In genomic region chr20:35325385-35325784, GRCh38 we compare ENCODE assay signal across 27 cellular contexts. TPM values are rescaled to one million over a fixed set of nuclear protein-coding genes. Genes with fewer than 3 reads are reported as not detected.
DNase-seq lines count a peak whose midpoint lies in the region; ATAC-seq, FAIRE-seq and TF ChIP-seq lines count a peak whose summit lies in the region.
"Had no signal": no experiment of that assay in that cellular context is flagged by ENCODE, and none has a peak within 500 bp of the region (broad histone marks: within the 10 kb centered on the region; RNA-seq: fewer than 3 reads in every experiment).

No MANE protein-coding gene starts in this region.

- intact Hi-C loops in MCF 10A (cut with micrococcal nuclease): no loop called here
- intact Hi-C loops in breast epithelium (cut with DNase I; ENCODE audit: low total_unique reads): no loop called here
- intact Hi-C loops in CD4-positive, alpha-beta T cell (cut with DNase I, micrococcal nuclease): no loop called here

- no peak overlapping the region for H3K4me3 ChIP-seq in breast epithelium
- H3K4me3 ChIP-seq in astrocyte (ENCODE audit: insufficient read depth, low read depth, low read length): no peak overlapping the region
- H3K4me3 ChIP-seq in coronary artery: no peak overlapping the region
- H3K4me3 ChIP-seq: MG63, neural progenitor cell, Peyer's patch, SJSA1 had no signal

- ATAC-seq in CD4-positive, alpha-beta T cell (ENCODE audit: poor library complexity): no peak
- ATAC-seq: T-cell had no signal

- H3K4me1 ChIP-seq in breast epithelium (no peaks in the 10 kb centered on the region), astrocyte (ENCODE audit: insufficient read depth, low read length) (peaks cover 24% of the 10 kb centered on the region)
- H3K4me1 ChIP-seq: BE2C, neural progenitor cell had no signal

- H3K9me3 ChIP-seq in breast epithelium (no peaks in the 10 kb centered on the region), astrocyte (ENCODE audit: insufficient read depth, low read depth, low read length) (no peaks in the 10 kb centered on the region)
- H3K9me3 ChIP-seq in CD4-positive, alpha-beta T cell (ENCODE audit: control insufficient read depth, low read length): no peaks in the 10 kb centered on the region
- H3K9me3 ChIP-seq: BE2C, Peyer's patch, SJSA1 had no signal

- no peaks in the 10 kb centered on the region for H3K9me3 Mint-ChIP-seq in MCF 10A (ENCODE audit: unreplicated experiment)
- H3K9me3 Mint-ChIP-seq in astrocyte (ENCODE audit: unreplicated experiment): no peaks in the 10 kb centered on the region
- H3K9me3 Mint-ChIP-seq in nephron progenitor cell: no peaks in the 10 kb centered on the region
- no peaks in the 10 kb centered on the region for H3K9me3 Mint-ChIP-seq in type B pancreatic cell
- H3K9me3 Mint-ChIP-seq in CD4-positive, alpha-beta T cell: no peaks in the 10 kb centered on the region
- H3K9me3 Mint-ChIP-seq: activated CD4-positive, alpha-beta T cell treated with anti-CD3 and anti-CD28 coated beads, Interleukin-2, amount 10 ng/mL, durations not matched to agents 7 days and 5 days; neural progenitor cell; T-cell had no signal

- no TSS peak for BruUV-seq in MCF 10A (replicated peaks; lab: Mats Ljungman, UMichigan)

- TF ChIP-seq POLR2A in breast epithelium (IDR thresholded peaks at IDR 0.05): no peak

- no peaks in the 10 kb centered on the region for H3K79me2 ChIP-seq in astrocyte (ENCODE audit: insufficient read depth, low read length)

- DNase-seq in MCF 10A (ENCODE audit: unreplicated experiment) (no peak), breast epithelium (ENCODE audit: low spot score in 2 of 2) (no peak), astrocyte (ENCODE audit: low read depth) (no peak), nephron progenitor cell (no peak), type B pancreatic cell (ENCODE audit: extremely low spot score, unreplicated experiment) (no peak), coronary artery (ENCODE audit: low spot score) (no peak), globus pallidus (ENCODE audit: low spot score) (no peak)
- DNase-seq in CD4-positive, alpha-beta T cell: no peak
- DNase-seq: activated CD4-positive, alpha-beta T cell treated with anti-CD3 and anti-CD28 coated beads, Interleukin-2, amount 10 ng/mL, durations not matched to agents 7 days and 5 days; BE2C; effector CD4-positive, alpha-beta T cell; erythroblast; hippocampal formation; MG63; NCI-H1436; NCI-H510A treated with DMSO at 0.1 percent for 48 hours; NK-92 treated with Interleukin-12 subunit alpha and Interleukin-12 subunit beta, amount 100 ng/mL, for 24 hours; Peyer's patch; T-cell had no signal

- peak overlapping the region; percentile 73 for H3K27ac Mint-ChIP-seq in MCF 10A (ENCODE audit: low read depth, unreplicated experiment)
- peak overlapping the region; percentile 56 for H3K27ac Mint-ChIP-seq in astrocyte (ENCODE audit: unreplicated experiment)
- peak overlapping the region; percentile 79 for H3K27ac Mint-ChIP-seq in nephron progenitor cell
- H3K27ac Mint-ChIP-seq in type B pancreatic cell: peak overlapping the region; percentile 58
- no peak overlapping the region for H3K27ac Mint-ChIP-seq in CD4-positive, alpha-beta T cell
- H3K27ac Mint-ChIP-seq: activated CD4-positive, alpha-beta T cell treated with anti-CD3 and anti-CD28 coated beads, Interleukin-2, amount 10 ng/mL, durations not matched to agents 7 days and 5 days; neural progenitor cell; progenitor cell of endocrine pancreas; T-cell had no signal

- H3K36me3 ChIP-seq in breast epithelium (no peaks in the 10 kb centered on the region), astrocyte (ENCODE audit: insufficient read depth, low read length) (no peaks in the 10 kb centered on the region)
- H3K36me3 ChIP-seq: BE2C, neural progenitor cell, Peyer's patch had no signal

- no peaks in the 10 kb centered on the region for H4K20me1 ChIP-seq in astrocyte (ENCODE audit: insufficient read depth, low read length)

- H3K4me3 Mint-ChIP-seq in MCF 10A (ENCODE audit: unreplicated experiment) (no peak overlapping the region), astrocyte (ENCODE audit: unreplicated experiment) (no peak overlapping the region), nephron progenitor cell (peak overlapping the region; percentile 56), type B pancreatic cell (no peak overlapping the region)
- H3K4me3 Mint-ChIP-seq in CD4-positive, alpha-beta T cell: no peak overlapping the region
- H3K4me3 Mint-ChIP-seq: activated CD4-positive, alpha-beta T cell treated with anti-CD3 and anti-CD28 coated beads, Interleukin-2, amount 10 ng/mL, durations not matched to agents 7 days and 5 days; activated naive CD8-positive, alpha-beta T cell; neural progenitor cell; T-cell had no signal

- POLR2A ChIA-PET in MCF 10A (lab: Yijun Ruan, JAX): interaction anchor here (1.0 kb wide), 1 partner anchor 19 kb away, joined by 4 read pairs; no protein-coding TSS in a partner anchor
- POLR2A ChIA-PET in CD4-positive, alpha-beta T cell (lab: Charles Lee): no interaction called here

- H3K36me3 Mint-ChIP-seq in MCF 10A (ENCODE audit: insufficient read depth, unreplicated experiment) (peaks cover 12% of the 10 kb centered on the region), astrocyte (ENCODE audit: low read depth, unreplicated experiment) (peaks cover 5% of the 10 kb centered on the region), nephron progenitor cell (ENCODE audit: low read depth) (peaks cover 12% of the 10 kb centered on the region), type B pancreatic cell (no peaks in the 10 kb centered on the region)
- H3K36me3 Mint-ChIP-seq in CD4-positive, alpha-beta T cell (ENCODE audit: low read depth): peaks cover 7% of the 10 kb centered on the region

- H3K4me2 ChIP-seq in astrocyte (ENCODE audit: low read length): no peak overlapping the region
- H3K4me2 ChIP-seq: neural progenitor cell had no signal

- H2AFZ ChIP-seq in astrocyte (ENCODE audit: low read depth, low read length): no peak overlapping the region
- H2AFZ ChIP-seq: neural progenitor cell had no signal

- FAIRE-seq in astrocyte (lab: Jason Lieb, UNC): no peak
- FAIRE-seq: H1 had no signal

- no peaks in the 10 kb centered on the region for H3K27me3 ChIP-seq in breast epithelium
- H3K27me3 ChIP-seq in astrocyte (ENCODE audit: insufficient read depth, low read length): no peaks in the 10 kb centered on the region
- H3K27me3 ChIP-seq in CD4-positive, alpha-beta T cell (ENCODE audit: control insufficient read depth, insufficient read depth, low read length): no peaks in the 10 kb centered on the region
- H3K27me3 ChIP-seq: BE2C, MG63, neural progenitor cell, Peyer's patch, SJSA1 had no signal

- TF ChIP-seq CTCF in MCF 10A (IDR thresholded peaks at IDR 0.05; ENCODE audit: unreplicated experiment) (no peak), breast epithelium (IDR thresholded peaks at IDR 0.05) (no peak), astrocyte (IDR thresholded peaks at IDR 0.05; ENCODE audit: insufficient read depth, low read depth, low read length) (no peak), nephron progenitor cell (IDR thresholded peaks at IDR 0.05) (no peak), type B pancreatic cell (conservative IDR thresholded peaks at IDR 0.05) (no peak), coronary artery (IDR thresholded peaks at IDR 0.05) (no peak)
- no peak for TF ChIP-seq CTCF in CD4-positive, alpha-beta T cell (IDR thresholded peaks at IDR 0.05)

- peaks cover 36% of the 10 kb centered on the region for H3K4me1 Mint-ChIP-seq in MCF 10A (ENCODE audit: insufficient read depth, unreplicated experiment)
- H3K4me1 Mint-ChIP-seq in astrocyte (ENCODE audit: low read depth, unreplicated experiment): peaks cover 56% of the 10 kb centered on the region
- H3K4me1 Mint-ChIP-seq in nephron progenitor cell: peaks cover 54% of the 10 kb centered on the region
- peaks cover 32% of the 10 kb centered on the region for H3K4me1 Mint-ChIP-seq in type B pancreatic cell (ENCODE audit: unreplicated experiment)
- no peaks in the 10 kb centered on the region for H3K4me1 Mint-ChIP-seq in CD4-positive, alpha-beta T cell (ENCODE audit: low read depth)
- H3K4me1 Mint-ChIP-seq: T-cell had no signal

- CTCF ChIA-PET in MCF 10A (lab: Yijun Ruan, JAX): no interaction called here
- CTCF ChIA-PET in CD4-positive, alpha-beta T cell (lab: Charles Lee): no interaction called here

- H3K27me3 Mint-ChIP-seq in MCF 10A (ENCODE audit: insufficient read depth, unreplicated experiment): no peaks in the 10 kb centered on the region
- no peaks in the 10 kb centered on the region for H3K27me3 Mint-ChIP-seq in astrocyte (ENCODE audit: low read depth, unreplicated experiment)
- no peaks in the 10 kb centered on the region for H3K27me3 Mint-ChIP-seq in nephron progenitor cell (ENCODE audit: low read depth, poor library complexity)
- H3K27me3 Mint-ChIP-seq in type B pancreatic cell: no peaks in the 10 kb centered on the region
- no peaks in the 10 kb centered on the region for H3K27me3 Mint-ChIP-seq in CD4-positive, alpha-beta T cell
- H3K27me3 Mint-ChIP-seq: activated CD4-positive, alpha-beta T cell treated with anti-CD3 and anti-CD28 coated beads, Interleukin-2, amount 10 ng/mL, durations not matched to agents 7 days and 5 days; activated naive CD8-positive, alpha-beta T cell; progenitor cell of endocrine pancreas; T-cell had no signal

- H3K27ac ChIP-seq in breast epithelium: no peak overlapping the region
- H3K27ac ChIP-seq in astrocyte (ENCODE audit: low read depth, low read length): no peak overlapping the region
- no peak overlapping the region for H3K27ac ChIP-seq in coronary artery
- no peak overlapping the region for H3K27ac ChIP-seq in CD4-positive, alpha-beta T cell (ENCODE audit: low read depth, low read length)
- H3K27ac ChIP-seq: neural progenitor cell, SJSA1 had no signal

- no peak overlapping the region for H3K9ac ChIP-seq in astrocyte (ENCODE audit: low read length)

RNA-seq across cellular contexts. Expression of gene FAM83C, which starts 33.2 kb away (rescaled TPM):
- not detected in 2 replicates for total RNA-seq in MCF 10A (2022)
- under 1 TPM in 1 of 3 donors, not detected in 2; 0.15 TPM for total RNA-seq in breast epithelium
- total RNA-seq in astrocyte: not detected in 2 replicates
- total RNA-seq in type B pancreatic cell (ENCODE audit: low replicate concordance): not detected in 2 replicates
- not detected for total RNA-seq in CD4-positive, alpha-beta T cell
- total RNA-seq: A673; activated CD4-positive, alpha-beta T cell treated with anti-CD3 and anti-CD28 coated beads, Interleukin-2, amount 10 ng/mL, durations not matched to agents 7 days and 5 days; cerebellum; H1; mononuclear cell; Peyer's patch; progenitor cell of endocrine pancreas; SJSA1 had no signal

RNA-seq across cellular contexts. Expression of gene EIF6, which starts 40.8 kb away (rescaled TPM):
- 322 and 354 TPM in 2 replicates for total RNA-seq in MCF 10A (2022)
- 10 to 100 TPM; 81.9 to 98.6 (median 88.0) TPM for total RNA-seq in breast epithelium
- total RNA-seq in astrocyte: 232 and 271 TPM in 2 replicates
- 124 and 185 TPM in 2 replicates for total RNA-seq in type B pancreatic cell (ENCODE audit: low replicate concordance)
- total RNA-seq in CD4-positive, alpha-beta T cell: 10 to 100 TPM; 24.9 to 25.8 TPM

RNA-seq across cellular contexts. Expression of gene MMP24OS, which starts 47.5 kb away (rescaled TPM):
- total RNA-seq in MCF 10A (2022) (43.2 and 52.2 TPM in 2 replicates), breast epithelium (10 to 100 TPM; 17.4 to 34.1 (median 32.9) TPM), astrocyte (79.8 and 86.5 TPM in 2 replicates), type B pancreatic cell (ENCODE audit: low replicate concordance) (63.1 and 77.1 TPM in 2 replicates)
- total RNA-seq in CD4-positive, alpha-beta T cell: 10 to 100 TPM; 71.8 to 74.8 TPM
